In genomic region chr4:40055873-40056721, GRCh38 we compare ENCODE assay signal across 1 cellular context.
TF ChIP-seq lines count a peak whose summit lies in the region.

No MANE protein-coding gene starts in this region.

TF ChIP-seq in K562, 482 proteins besides CTCF, POLR2A, EP300 and RAD21 (continued from another document and continues in another):
- TF ChIP-seq, protein P1, sequence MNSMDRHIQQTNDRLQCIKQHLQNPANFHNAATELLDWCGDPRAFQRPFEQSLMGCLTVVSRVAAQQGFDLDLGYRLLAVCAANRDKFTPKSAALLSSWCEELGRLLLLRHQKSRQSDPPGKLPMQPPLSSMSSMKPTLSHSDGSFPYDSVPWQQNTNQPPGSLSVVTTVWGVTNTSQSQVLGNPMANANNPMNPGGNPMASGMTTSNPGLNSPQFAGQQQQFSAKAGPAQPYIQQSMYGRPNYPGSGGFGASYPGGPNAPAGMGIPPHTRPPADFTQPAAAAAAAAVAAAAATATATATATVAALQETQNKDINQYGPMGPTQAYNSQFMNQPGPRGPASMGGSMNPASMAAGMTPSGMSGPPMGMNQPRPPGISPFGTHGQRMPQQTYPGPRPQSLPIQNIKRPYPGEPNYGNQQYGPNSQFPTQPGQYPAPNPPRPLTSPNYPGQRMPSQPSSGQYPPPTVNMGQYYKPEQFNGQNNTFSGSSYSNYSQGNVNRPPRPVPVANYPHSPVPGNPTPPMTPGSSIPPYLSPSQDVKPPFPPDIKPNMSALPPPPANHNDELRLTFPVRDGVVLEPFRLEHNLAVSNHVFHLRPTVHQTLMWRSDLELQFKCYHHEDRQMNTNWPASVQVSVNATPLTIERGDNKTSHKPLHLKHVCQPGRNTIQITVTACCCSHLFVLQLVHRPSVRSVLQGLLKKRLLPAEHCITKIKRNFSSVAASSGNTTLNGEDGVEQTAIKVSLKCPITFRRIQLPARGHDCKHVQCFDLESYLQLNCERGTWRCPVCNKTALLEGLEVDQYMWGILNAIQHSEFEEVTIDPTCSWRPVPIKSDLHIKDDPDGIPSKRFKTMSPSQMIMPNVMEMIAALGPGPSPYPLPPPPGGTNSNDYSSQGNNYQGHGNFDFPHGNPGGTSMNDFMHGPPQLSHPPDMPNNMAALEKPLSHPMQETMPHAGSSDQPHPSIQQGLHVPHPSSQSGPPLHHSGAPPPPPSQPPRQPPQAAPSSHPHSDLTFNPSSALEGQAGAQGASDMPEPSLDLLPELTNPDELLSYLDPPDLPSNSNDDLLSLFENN (IDR thresholded peaks at IDR 0.05; ENCODE audit: low read depth in 2 of 2, low read length in 2 of 2), result no peak
- TF ChIP-seq RB1 (IDR thresholded peaks at IDR 0.05; ENCODE audit: low read depth) (peak; percentile 64), ZNF408 (CRISPR knock-in tag; IDR thresholded peaks at IDR 0.05; ENCODE audit: low read depth) (no peak), XRCC3 (IDR thresholded peaks at IDR 0.05) (no peak), CHD7 (IDR thresholded peaks at IDR 0.05; ENCODE audit: low read depth, low read length) (no peak), MAZ (CRISPR knock-in tag; conservative IDR thresholded peaks at IDR 0.05 in 1 of 2, IDR thresholded peaks at IDR 0.05 in 1 of 2) (peak; percentile 64 to 71), THRB (CRISPR knock-in tag; conservative IDR thresholded peaks at IDR 0.05) (peak; percentile 66; the same call in 1 of the 2 replicates), SMAD4 (CRISPR knock-in tag; conservative IDR thresholded peaks at IDR 0.05) (peak; percentile 59), ZKSCAN8 (CRISPR knock-in tag; IDR thresholded peaks at IDR 0.05) (no peak), ELF1 (tag; IDR thresholded peaks at IDR 0.05) (no peak; the same call in 1 of the 2 replicates), ZNF121 (CRISPR knock-in tag; conservative IDR thresholded peaks at IDR 0.05) (no peak), ZKSCAN3 (CRISPR knock-in tag; IDR thresholded peaks at IDR 0.05) (no peak), ZC3H4 (CRISPR knock-in tag; IDR thresholded peaks at IDR 0.05; ENCODE audit: borderline replicate concordance) (peak; percentile 86; the same call in 1 of the 2 replicates), ETS2 (tag; IDR thresholded peaks at IDR 0.05; ENCODE audit: borderline replicate concordance, poor library complexity, severe bottlenecking) (no peak), CTBP1 (IDR thresholded peaks at IDR 0.05; ENCODE audit: borderline replicate concordance) (peak; percentile 70; the same call in 1 of the 2 replicates), NR3C1 (CRISPR knock-in tag; IDR thresholded peaks at IDR 0.05) (0 out of 2 replicates have a peak, but pooled peaks have one; percentile 46), NR2C1 (IDR thresholded peaks at IDR 0.05) (no peak), NR2C1 (tag; IDR thresholded peaks at IDR 0.05) (peak; percentile 60), SMARCA4 (IDR thresholded peaks at IDR 0.05) (0 out of 2 replicates have a peak, but pooled peaks have one; percentile 4), ZNF23 (CRISPR knock-in tag; IDR thresholded peaks at IDR 0.05) (no peak), TAF9B (IDR thresholded peaks at IDR 0.05; ENCODE audit: partially characterized antibody) (peak; percentile 14), ETV1 (tag; conservative IDR thresholded peaks at IDR 0.05; ENCODE audit: low read depth) (peak; percentile 72), XRCC5 (IDR thresholded peaks at IDR 0.05; ENCODE audit: low read depth, low read length) (0 out of 2 replicates have a peak, but pooled peaks have one; percentile 8), NRF1 (conservative IDR thresholded peaks at IDR 0.05 in 1 of 2, IDR thresholded peaks at IDR 0.05 in 1 of 2) (peak in 1 of 2 experiments; percentile 12; a peak in 1 of 4 replicates), BRD9 (IDR thresholded peaks at IDR 0.05; ENCODE audit: low read depth, partially characterized antibody) (peak; percentile 1), MXI1 (IDR thresholded peaks at IDR 0.05; ENCODE audit: low read depth, low read length) (0 out of 2 replicates have a peak, but pooled peaks have one; percentile 51), EP400 (IDR thresholded peaks at IDR 0.05) (no peak), NR2F6 (CRISPR knock-in tag; IDR thresholded peaks at IDR 0.05) (no peak), ZNF699 (CRISPR knock-in tag; IDR thresholded peaks at IDR 0.05; ENCODE audit: insufficient replicate concordance) (no peak), ZSCAN32 (CRISPR knock-in tag; IDR thresholded peaks at IDR 0.05) (no peak), GATAD2B (IDR thresholded peaks at IDR 0.05; ENCODE audit: borderline replicate concordance) (peak; percentile 72; the same call in 1 of the 2 replicates), ZNF436 (CRISPR knock-in tag; IDR thresholded peaks at IDR 0.05) (no peak), ZNF592 (IDR thresholded peaks at IDR 0.05) (peak; percentile 81; the same call in 1 of the 2 replicates), NR2C2 (CRISPR knock-in tag; IDR thresholded peaks at IDR 0.05) (no peak; the same call in 1 of the 2 replicates), NR2C2 (tag; IDR thresholded peaks at IDR 0.05) (peak; percentile 85), CEBPB (tag; IDR thresholded peaks at IDR 0.05) (peak; percentile 27; the same call in 1 of the 2 replicates), NR4A1 (CRISPR knock-in tag; IDR thresholded peaks at IDR 0.05) (no peak), NR4A1 (tag; IDR thresholded peaks at IDR 0.05) (no peak; the same call in 1 of the 2 replicates), U2AF1 (optimal IDR thresholded peaks at IDR 0.05; ENCODE audit: low read depth, low read length) (no peak)
- TF ChIP-seq, protein P2, sequence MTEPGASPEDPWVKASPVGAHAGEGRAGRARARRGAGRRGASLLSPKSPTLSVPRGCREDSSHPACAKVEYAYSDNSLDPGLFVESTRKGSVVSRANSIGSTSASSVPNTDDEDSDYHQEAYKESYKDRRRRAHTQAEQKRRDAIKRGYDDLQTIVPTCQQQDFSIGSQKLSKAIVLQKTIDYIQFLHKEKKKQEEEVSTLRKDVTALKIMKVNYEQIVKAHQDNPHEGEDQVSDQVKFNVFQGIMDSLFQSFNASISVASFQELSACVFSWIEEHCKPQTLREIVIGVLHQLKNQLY (CRISPR knock-in tag; conservative IDR thresholded peaks at IDR 0.05), result 0 out of 4 replicates have a peak, but pooled peaks of 1 of the 2 experiments have one; percentile 12
